In the genomic region with DNA sequence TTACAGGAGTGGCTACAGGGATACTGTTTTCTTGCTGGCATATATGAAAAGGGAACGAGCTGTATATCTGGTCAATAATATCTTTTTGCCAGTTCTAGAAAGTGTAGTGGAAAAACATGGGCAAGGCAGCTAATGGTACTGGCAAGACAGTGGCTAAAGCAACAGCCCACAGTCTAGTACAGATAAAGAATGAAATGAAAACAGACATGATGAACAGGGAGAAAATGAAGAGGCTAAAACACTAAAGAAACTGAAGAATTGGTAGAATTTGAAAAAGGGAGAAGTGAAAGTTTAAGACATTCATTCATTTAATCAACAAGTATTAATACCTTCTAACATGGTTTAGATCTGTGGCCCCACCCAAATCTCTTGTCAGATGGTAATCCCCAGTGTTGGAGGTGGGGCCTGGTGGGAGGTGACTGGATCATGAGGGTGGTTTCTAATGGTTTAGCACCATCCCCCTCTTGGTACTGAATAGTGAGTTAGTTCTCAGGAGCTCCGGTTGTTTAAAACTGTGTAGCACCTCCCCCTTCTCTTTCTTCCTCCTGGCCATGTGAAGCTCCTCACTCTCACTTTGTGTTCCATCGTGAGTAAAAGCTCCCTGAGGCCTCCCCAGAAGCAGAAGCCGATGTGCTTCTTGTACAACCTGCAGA, we compare ENCODE assay signal across 21 cellular contexts. TPM values are rescaled to one million over a fixed set of nuclear protein-coding genes. Genes with fewer than 3 reads are reported as not detected.
A peak's percentile ranks its signal among the peaks of the same experiment; 100 is the strongest.
DNase-seq lines count a peak whose midpoint lies in the region; ATAC-seq, FAIRE-seq and TF ChIP-seq lines count a peak whose summit lies in the region.
"Had no signal": no experiment of that assay in that cellular context is flagged by ENCODE, and none has a peak within 500 bp of the region (broad histone marks: within the 10 kb centered on the region; RNA-seq: fewer than 3 reads in every experiment).

No MANE protein-coding gene starts in this region.

- no peak overlapping the region for H3K4me3 ChIP-seq in esophagus muscularis mucosa
- no peak overlapping the region for H3K4me3 ChIP-seq in psoas muscle
- H3K4me3 ChIP-seq: A549, GM23248 had no signal

- H3K27ac ChIP-seq in esophagus muscularis mucosa (replicated peaks in 1 of 4), result peak overlapping the region; percentile 15 to 62 (median 36)
- H3K27ac ChIP-seq in psoas muscle, result no peak overlapping the region
- H3K27ac ChIP-seq: A549, GM23248, KMS-11 had no signal

- H3K9me3 ChIP-seq in esophagus muscularis mucosa (no peaks in the 10 kb centered on the region), psoas muscle (no peaks in the 10 kb centered on the region)
- H3K9me3 ChIP-seq: A549 had no signal

- DNase-seq in D721Med (ENCODE audit: insufficient read length, low spot score), result no peak
- DNase-seq in OCI-M1 (lab: John Stamatoyannopoulos, UW), result peak; percentile 49
- DNase-seq in esophagus muscularis mucosa (ENCODE audit: extremely low spot score), result peak; percentile 68
- no peak for DNase-seq in psoas muscle
- DNase-seq in epidermal melanocyte (ENCODE audit: insufficient read length, low spot score), result no peak
- DNase-seq: C1 segment of cervical spinal cord, GF-D8, GM23248, NCI-H1048, NCI-H1436 treated with DMSO at 0.1 percent for 48 hours, NCI-H2081, NCI-H510A, SHP77 treated with DMSO at 0.1 percent for 48 hours had no signal

- no peaks in the 10 kb centered on the region for H3K27me3 ChIP-seq in esophagus muscularis mucosa
- H3K27me3 ChIP-seq in psoas muscle (ENCODE audit: insufficient read depth in 3 of 3, low read length in 2 of 3), result no peaks in the 10 kb centered on the region

- intact Hi-C loops in esophagus muscularis mucosa (cut with DNase I), result no loop called here
- intact Hi-C loops in psoas muscle (cut with DNase I), result no loop called here

- no peak for TF ChIP-seq POLR2A in esophagus muscularis mucosa (IDR thresholded peaks at IDR 0.05; ENCODE audit: low read depth)

- no peaks in the 10 kb centered on the region for H3K36me3 ChIP-seq in esophagus muscularis mucosa
- H3K36me3 ChIP-seq in psoas muscle (ENCODE audit: insufficient read depth in 1 of 2, low read depth in 1 of 2), result no peaks in the 10 kb centered on the region

- peaks cover 0 to 12% (median 7%) of the 10 kb centered on the region in 4 donors for H3K4me1 ChIP-seq in esophagus muscularis mucosa
- no peaks in the 10 kb centered on the region for H3K4me1 ChIP-seq in psoas muscle
- H3K4me1 ChIP-seq: A549 had no signal

- peak; percentile 53 for ATAC-seq in GM18907 (IDR thresholded peaks at IDR 0.05; ENCODE audit: unreplicated experiment)
- ATAC-seq in HG02973 (IDR thresholded peaks at IDR 0.05; ENCODE audit: unreplicated experiment), result no peak
- no peak for ATAC-seq in GM21423 (IDR thresholded peaks at IDR 0.05; ENCODE audit: unreplicated experiment)
- ATAC-seq in psoas muscle, result no peak
- ATAC-seq: A549, SK-N-SH treated with all-trans-retinoic acid at 6 μM for 48 hours had no signal

- no peak for TF ChIP-seq CTCF in D721Med (IDR thresholded peaks at IDR 0.05; ENCODE audit: insufficient read depth, missing control alignments)
- TF ChIP-seq CTCF in esophagus muscularis mucosa (IDR thresholded peaks at IDR 0.05), result no peak
- no peak for TF ChIP-seq CTCF in psoas muscle (IDR thresholded peaks at IDR 0.05)

- 69% methylated on average over 4 of the region's 4 CpGs for WGBS in esophagus muscularis mucosa
- WGBS in psoas muscle, 3 donors, result 64 to 71% (median 68%) methylated on average over 4 of the region's 4 CpGs

- TF ChIP-seq EP300 in esophagus muscularis mucosa (IDR thresholded peaks at IDR 0.05), result no peak

- peak; percentile 35 for FAIRE-seq in D721Med (lab: Jason Lieb, UNC)
- FAIRE-seq: A549, GM19239, HepG2 had no signal

RNA-seq across cellular contexts. Expression of a gene that starts 18.1 kb away (rescaled TPM):
- total RNA-seq in esophagus muscularis mucosa (10 to 100 TPM in 1 of 4 donors, 1 to 10 TPM in 3; 7.6 to 11.2 (median 9.0) TPM), psoas muscle (under 1 TPM; 0.22 to 0.52 (median 0.35) TPM)
- polyA plus RNA-seq in psoas muscle, result under 1 TPM; 0.14 to 0.48 (median 0.39) TPM
- total RNA-seq: GM23248 had no signal

Comparison
In these comparisons a context has a peak if more than half of its experiments do, and no peak if none do; other contexts are left out.
1. DNase-seq: peak in OCI-M1 (single experiment) and esophagus muscularis mucosa (single experiment); none in D721Med (single experiment), psoas muscle (0 of 2) and epidermal melanocyte (single experiment).
2. RNA of a gene that starts 18.1 kb away (total RNA-seq): 7.6 to 11.2 TPM in esophagus muscularis mucosa; 0.22 to 0.52 TPM in psoas muscle; every median in the first group is over 4 times any median in the second.